Comparison of ENCODE assay signal across 31 cellular contexts in genomic region chr2:164570475-164570874, GRCh38. TPM values are rescaled to one million over a fixed set of nuclear protein-coding genes. Genes with fewer than 3 reads are reported as not detected.
"Had no signal": no experiment of that assay in that cellular context is flagged by ENCODE, and none has a peak within 500 bp of the region (broad histone marks: within the 10 kb centered on the region; RNA-seq: fewer than 3 reads in every experiment).

No MANE protein-coding gene starts in this region.

- H3K9ac ChIP-seq: neural progenitor cell, parathyroid adenoma had no signal

- H3K9me3 ChIP-seq: ovary, psoas muscle, spleen, thoracic aorta, thyroid gland, tibial nerve, upper lobe of left lung, vagina had no signal

- H3K27me3 ChIP-seq: neural progenitor cell, ovary, spleen, thyroid gland, tibial nerve, upper lobe of left lung, vagina had no signal

- H3K4me1 Mint-ChIP-seq: natural killer cell; stimulated activated memory B cell treated with anti-CD40 and anti-IgM and Interleukin-4, amounts not matched to agents 10 μg/mL and 1 μg/mL and 100 μg/mL, for 72 hours; stimulated activated naive CD8-positive, alpha-beta T cell treated with anti-CD3 and anti-CD28 coated beads, Interleukin-15, amount 100 ng/mL, for 72 hours had no signal

- H3K36me3 ChIP-seq: neural progenitor cell, ovary, spleen, thoracic aorta, thyroid gland, tibial nerve, upper lobe of left lung, vagina had no signal

- H3K4me1 ChIP-seq: neural progenitor cell, parathyroid adenoma, psoas muscle, spleen, thyroid gland, upper lobe of left lung, vagina had no signal

- H3K4me3 ChIP-seq: neural progenitor cell, ovary, psoas muscle, skin epidermis, smooth muscle cell, spleen, thoracic aorta, thyroid gland, tibial nerve, upper lobe of left lung, vagina had no signal

- H3K27ac ChIP-seq: neural progenitor cell, parathyroid adenoma, psoas muscle, skin epidermis, spleen, thoracic aorta, thyroid gland, upper lobe of left lung, vagina had no signal

- H3K9me3 Mint-ChIP-seq: nephron; neural progenitor cell; stimulated activated memory B cell treated with anti-CD40 and anti-IgM and Interleukin-4, amounts not matched to agents 10 μg/mL and 1 μg/mL and 100 μg/mL, for 72 hours; stimulated activated naive CD8-positive, alpha-beta T cell treated with anti-CD3 and anti-CD28 coated beads, Interleukin-15, amount 100 ng/mL, for 72 hours had no signal

- H3K36me3 Mint-ChIP-seq: natural killer cell; neural progenitor cell; stimulated activated memory B cell treated with anti-CD40 and anti-IgM and Interleukin-4, amounts not matched to agents 10 μg/mL and 1 μg/mL and 100 μg/mL, for 72 hours had no signal

- ATAC-seq: natural killer cell; psoas muscle; right cardiac atrium; sciatic nerve; stimulated activated memory B cell treated with anti-CD40 and anti-IgM and Interleukin-4, amounts not matched to agents 10 μg/mL and 1 μg/mL and 100 μg/mL, for 72 hours; stimulated activated naive CD8-positive, alpha-beta T cell treated with anti-CD3 and anti-CD28 coated beads, Interleukin-15, amount 100 ng/mL, for 72 hours; stimulated activated naive CD8-positive, alpha-beta T cell treated with anti-CD3 and anti-CD28 coated beads, Interleukin-15, Interleukin-2, amounts not matched to agents 100 U/mL and 50 U/mL, for 24 hours had no signal

- FAIRE-seq: urothelium cell line had no signal

- H3K4me3 Mint-ChIP-seq: natural killer cell; nephron; neural progenitor cell; stimulated activated memory B cell treated with anti-CD40 and anti-IgM and Interleukin-4, amounts not matched to agents 10 μg/mL and 1 μg/mL and 100 μg/mL, for 72 hours; stimulated activated naive CD8-positive, alpha-beta T cell treated with anti-CD3 and anti-CD28 coated beads, Interleukin-15, amount 100 ng/mL, for 72 hours had no signal

- DNase-seq: natural killer cell; occipital lobe; ovary; posterior cingulate gyrus; psoas muscle; right cardiac atrium; spleen; stimulated activated CD4-positive, alpha-beta T cell treated with anti-CD3 and anti-CD28 coated beads, Interleukin-12 subunit alpha, Interleukin-12 subunit beta, amount 100 ng/mL, for 4 hours; stimulated activated CD4-positive, alpha-beta T cell treated with anti-CD3 and anti-CD28 coated beads, Interleukin-1b, Interleukin-23, amount 100 ng/mL, for 48 hours; stimulated activated CD4-positive, alpha-beta T cell treated with anti-CD3 and anti-CD28 coated beads, Interleukin-4, amount 100 ng/mL, for 1 hour; stimulated activated CD4-positive, alpha-beta T cell treated with anti-CD3 and anti-CD28 coated beads, Interleukin-4, amount 100 ng/mL, for 4 hours; stimulated activated CD8-positive, alpha-beta memory T cell treated with anti-CD3 and anti-CD28 coated beads, Interleukin-4, amount 100 ng/mL, for 48 hours; stimulated activated naive CD4-positive, alpha-beta T cell; stimulated activated naive CD8-positive, alpha-beta T cell treated with anti-CD3 and anti-CD28 coated beads, Interleukin-15, amount 100 ng/mL, for 72 hours; stimulated activated naive CD8-positive, alpha-beta T cell treated with anti-CD3 and anti-CD28 coated beads, Interleukin-15, Interleukin-2, amounts not matched to agents 100 U/mL and 50 U/mL, for 24 hours; substantia nigra; thyroid gland; trophoblast cell; upper lobe of left lung had no signal

- H2AFZ ChIP-seq: neural progenitor cell, parathyroid adenoma had no signal

- H3K79me2 ChIP-seq: parathyroid adenoma had no signal

- H3K27me3 Mint-ChIP-seq: progenitor cell of endocrine pancreas; stimulated activated memory B cell treated with anti-CD40 and anti-IgM and Interleukin-4, amounts not matched to agents 10 μg/mL and 1 μg/mL and 100 μg/mL, for 72 hours; stimulated activated naive CD8-positive, alpha-beta T cell treated with anti-CD3 and anti-CD28 coated beads, Interleukin-15, amount 100 ng/mL, for 72 hours had no signal

- H3K4me2 ChIP-seq: neural progenitor cell, smooth muscle cell had no signal

RNA-seq across cellular contexts. Expression of gene GRB14, which starts 50.8 kb away (rescaled TPM):
- total RNA-seq: natural killer cell had no signal
- polyA plus RNA-seq: smooth muscle cell had no signal
